ENCODE assay signal across 22 cellular contexts in the genomic region with DNA sequence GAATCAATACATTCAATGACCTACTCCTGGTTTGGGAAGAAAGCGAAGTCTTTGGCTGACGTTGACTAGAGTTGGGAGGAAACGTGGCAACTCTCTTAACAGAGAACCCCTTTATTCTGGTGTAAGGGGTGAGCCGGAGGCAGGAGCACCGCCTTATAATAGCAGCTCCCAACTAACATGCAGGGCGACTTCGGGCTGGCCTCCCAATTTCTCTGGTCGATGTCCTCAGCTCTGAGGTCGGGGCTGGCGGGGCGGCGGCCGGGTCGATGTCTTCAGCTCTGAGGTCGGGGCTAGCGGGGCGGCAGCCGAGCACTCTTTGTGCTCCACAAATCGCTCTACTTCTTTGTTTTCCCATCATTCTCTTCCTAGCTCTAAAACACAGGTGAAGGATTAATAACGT.
"Had no signal": no experiment of that assay in that cellular context is flagged by ENCODE, and none has a peak within 500 bp of the region (broad histone marks: within the 10 kb centered on the region; RNA-seq: fewer than 3 reads in every experiment).

No MANE protein-coding gene starts in this region.

- H3K9me3 ChIP-seq: ovary, psoas muscle, stomach, upper lobe of left lung had no signal

- DNase-seq: activated effector memory CD4-positive, alpha-beta T cell treated with Interleukin-2 at 50 U/mL for 16 hours; activated naive CD4-positive, alpha-beta T cell treated with anti-CD3 and anti-CD28 coated beads, Interleukin-2, amount 50 U/mL, for 16 hours; activated naive CD8-positive, alpha-beta T cell treated with anti-CD3 and anti-CD28 coated beads, Interleukin-2, amount 50 U/mL, for 24 hours; activated T-cell treated with anti-CD3 and anti-CD28 coated beads, Interleukin-2, amount 50 U/mL, for 72 hours; effector CD8-positive, alpha-beta T cell; erythroblast; foreskin fibroblast; kidney; naive thymus-derived CD4-positive, alpha-beta T cell; psoas muscle; stimulated activated CD4-positive, alpha-beta T cell treated with anti-CD3 and anti-CD28 coated beads, Interleukin-2, amount 100 ng/mL, for 24 hours; stomach; T1000 had no signal

- H3K9me3 Mint-ChIP-seq: activated naive CD8-positive, alpha-beta T cell treated with anti-CD3 and anti-CD28 coated beads, Interleukin-2, amount 50 U/mL, for 24 hours; activated T-cell treated with anti-CD3 and anti-CD28 coated beads, Interleukin-2, amount 50 U/mL, for 72 hours; dendritic cell treated with granulocyte-macrophage colony-stimulating factor and Interleukin-4, amounts not matched to agents 40 ng/mL and 50 ng/mL, for 4 days; naive thymus-derived CD4-positive, alpha-beta T cell; stimulated activated memory B cell treated with anti-CD40 and anti-IgM and Interleukin-4, amounts not matched to agents 10 μg/mL and 1 μg/mL and 100 μg/mL, for 72 hours; T-helper 1 cell treated with Interleukin-12 subunit alpha and Interleukin-12 subunit beta and Interleukin-4 antibody, amounts not matched to agents 30 μg/mL and 1 μg/mL, for 36 hours; WTC11 had no signal

- H3K4me3 Mint-ChIP-seq: activated naive CD8-positive, alpha-beta T cell treated with anti-CD3 and anti-CD28 coated beads, Interleukin-2, amount 50 U/mL, for 24 hours; activated T-cell treated with anti-CD3 and anti-CD28 coated beads, Interleukin-2, amount 50 U/mL, for 72 hours; dendritic cell treated with granulocyte-macrophage colony-stimulating factor and Interleukin-4, amounts not matched to agents 40 ng/mL and 50 ng/mL, for 4 days; naive thymus-derived CD4-positive, alpha-beta T cell; stimulated activated memory B cell treated with anti-CD40 and anti-IgM and Interleukin-4, amounts not matched to agents 10 μg/mL and 1 μg/mL and 100 μg/mL, for 72 hours; T-helper 1 cell treated with Interleukin-12 subunit alpha and Interleukin-12 subunit beta and Interleukin-4 antibody, amounts not matched to agents 30 μg/mL and 1 μg/mL, for 36 hours; WTC11 had no signal

- H3K4me3 ChIP-seq: lung, ovary, psoas muscle, skin epidermis, stomach, upper lobe of left lung had no signal

- H3K27me3 ChIP-seq: ovary, stomach, upper lobe of left lung had no signal

- H3K36me3 ChIP-seq: ovary, stomach, upper lobe of left lung had no signal

- H3K4me1 ChIP-seq: psoas muscle, upper lobe of left lung had no signal

- H3K4me1 Mint-ChIP-seq: activated naive CD8-positive, alpha-beta T cell treated with anti-CD3 and anti-CD28 coated beads, Interleukin-2, amount 50 U/mL, for 24 hours; stimulated activated memory B cell treated with anti-CD40 and anti-IgM and Interleukin-4, amounts not matched to agents 10 μg/mL and 1 μg/mL and 100 μg/mL, for 72 hours; WTC11 had no signal

- H3K36me3 Mint-ChIP-seq: naive thymus-derived CD4-positive, alpha-beta T cell; stimulated activated memory B cell treated with anti-CD40 and anti-IgM and Interleukin-4, amounts not matched to agents 10 μg/mL and 1 μg/mL and 100 μg/mL, for 72 hours; WTC11 had no signal

- ATAC-seq: activated naive CD8-positive, alpha-beta T cell treated with anti-CD3 and anti-CD28 coated beads, Interleukin-2, amount 50 U/mL, for 24 hours; activated T-cell treated with anti-CD3 and anti-CD28 coated beads, Interleukin-2, amount 50 U/mL, for 72 hours; naive thymus-derived CD4-positive, alpha-beta T cell; psoas muscle; right cardiac atrium; WTC11 had no signal

- H3K27ac Mint-ChIP-seq: activated naive CD8-positive, alpha-beta T cell treated with anti-CD3 and anti-CD28 coated beads, Interleukin-2, amount 50 U/mL, for 24 hours; activated T-cell treated with anti-CD3 and anti-CD28 coated beads, Interleukin-2, amount 50 U/mL, for 72 hours; dendritic cell treated with granulocyte-macrophage colony-stimulating factor and Interleukin-4, amounts not matched to agents 40 ng/mL and 50 ng/mL, for 4 days; naive thymus-derived CD4-positive, alpha-beta T cell; stimulated activated memory B cell treated with anti-CD40 and anti-IgM and Interleukin-4, amounts not matched to agents 10 μg/mL and 1 μg/mL and 100 μg/mL, for 72 hours; T-helper 1 cell treated with Interleukin-12 subunit alpha and Interleukin-12 subunit beta and Interleukin-4 antibody, amounts not matched to agents 30 μg/mL and 1 μg/mL, for 36 hours; WTC11 had no signal

- H3K27ac ChIP-seq: ovary, psoas muscle, skin epidermis, stomach, upper lobe of left lung had no signal
